In genomic region chr5:96112123-96112670, GRCh38 we compare ENCODE assay signal across 30 cellular contexts.
DNase-seq lines count a peak whose midpoint lies in the region; ATAC-seq and TF ChIP-seq lines count a peak whose summit lies in the region.
"Had no signal": no experiment of that assay in that cellular context is flagged by ENCODE, and none has a peak within 500 bp of the region (broad histone marks: within the 10 kb centered on the region; RNA-seq: fewer than 3 reads in every experiment).

No MANE protein-coding gene starts in this region.

- H3K4me3 Mint-ChIP-seq in stimulated activated memory B cell treated with anti-CD40 and anti-IgM and Interleukin-4, amounts not matched to agents 10 μg/mL and 1 μg/mL and 100 μg/mL, for 72 hours = no peak overlapping the region
- H3K4me3 Mint-ChIP-seq: activated CD8-positive, alpha-beta T cell treated with anti-CD3 and anti-CD28 coated beads for 36 hours; activated T-helper 1 cell treated with anti-CD3 and anti-CD28 coated beads, Interleukin-12 subunit alpha, Interleukin-12 subunit beta, Interleukin-2, Interleukin-4 antibody, amounts not matched to agents 30 ng/mL and 10 ng/mL and 1 ng/mL, durations not matched to agents 14 hours and 24 hours and 36 hours; CD4-positive, alpha-beta T cell; nephron had no signal

- intact Hi-C loops in PC-3 (cut with micrococcal nuclease) = no loop called here
- intact Hi-C loops in esophagus squamous epithelium (cut with DNase I) = no loop called here
- intact Hi-C loops in vagina (cut with DNase I) = no loop called here

- H3K9ac ChIP-seq in SK-N-SH = no peak overlapping the region
- H3K9ac ChIP-seq in PC-3 (ENCODE audit: low read length) = no peak overlapping the region

- no peak for ATAC-seq in SK-N-SH treated with all-trans-retinoic acid at 6 μM for 48 hours
- peak; percentile 20; the same call in 1 of the 2 replicates for ATAC-seq in PC-3
- no peak for ATAC-seq in stimulated activated memory B cell treated with anti-CD40 and anti-IgM and Interleukin-4, amounts not matched to agents 10 μg/mL and 1 μg/mL and 100 μg/mL, for 72 hours
- ATAC-seq: A549; activated CD8-positive, alpha-beta T cell treated with anti-CD3 and anti-CD28 coated beads for 36 hours; left cardiac atrium; Right ventricle myocardium inferior; upper lobe of right lung had no signal

- H3K36me3 ChIP-seq in SK-N-SH (replicated peaks in 1 of 2; ENCODE audit: control insufficient read depth in 1 of 2, insufficient read depth in 2 of 2, low read length in 1 of 2) (no peaks in the 10 kb centered on the region), PC-3 (ENCODE audit: low read depth, low read length) (no peaks in the 10 kb centered on the region), esophagus squamous epithelium (no peaks in the 10 kb centered on the region), vagina (no peaks in the 10 kb centered on the region)
- H3K36me3 ChIP-seq: adrenal gland, brain microvascular endothelial cell, ovary, suprapubic skin, upper lobe of right lung had no signal

- POLR2A ChIA-PET in SK-N-SH (lab: Yijun Ruan, JAX) = no interaction called here
- POLR2A ChIA-PET in PC-3 (lab: Charles Lee; ENCODE audit: unreplicated experiment) = interaction anchor here (0.7 kb wide), 1 partner anchor 161 kb away, joined by 3 read pairs; no protein-coding TSS in a partner anchor

- BruUV-seq in PC-3 (replicated peaks; lab: Mats Ljungman, UMichigan) = no TSS peak

- H3K9me3 Mint-ChIP-seq in stimulated activated memory B cell treated with anti-CD40 and anti-IgM and Interleukin-4, amounts not matched to agents 10 μg/mL and 1 μg/mL and 100 μg/mL, for 72 hours = no peaks in the 10 kb centered on the region
- H3K9me3 Mint-ChIP-seq: activated CD8-positive, alpha-beta T cell treated with anti-CD3 and anti-CD28 coated beads for 36 hours; activated T-helper 1 cell treated with anti-CD3 and anti-CD28 coated beads, Interleukin-12 subunit alpha, Interleukin-12 subunit beta, Interleukin-2, Interleukin-4 antibody, amounts not matched to agents 30 ng/mL and 10 ng/mL and 1 ng/mL, durations not matched to agents 14 hours and 24 hours and 36 hours; CD4-positive, alpha-beta T cell; nephron had no signal

- TF ChIP-seq POLR2A in esophagus squamous epithelium (IDR thresholded peaks at IDR 0.05) (no peak), vagina (IDR thresholded peaks at IDR 0.05) (no peak)

- H3K4me1 ChIP-seq in SK-N-SH (ENCODE audit: control insufficient read depth in 1 of 2, insufficient read depth in 2 of 2, low read depth in 1 of 2, low read length in 1 of 2) (no peaks in the 10 kb centered on the region), PC-3 (ENCODE audit: insufficient read depth, low read length) (peaks cover 7% of the 10 kb centered on the region), esophagus squamous epithelium (peaks cover 0 to 53% (median 13%) of the 10 kb centered on the region in 3 donors), vagina (peaks cover 8% of the 10 kb centered on the region)
- H3K4me1 ChIP-seq: adrenal gland, upper lobe of right lung had no signal

- no peak overlapping the region for H3K27ac Mint-ChIP-seq in stimulated activated memory B cell treated with anti-CD40 and anti-IgM and Interleukin-4, amounts not matched to agents 10 μg/mL and 1 μg/mL and 100 μg/mL, for 72 hours
- H3K27ac Mint-ChIP-seq: activated CD8-positive, alpha-beta T cell treated with anti-CD3 and anti-CD28 coated beads for 36 hours; activated T-helper 1 cell treated with anti-CD3 and anti-CD28 coated beads, Interleukin-12 subunit alpha, Interleukin-12 subunit beta, Interleukin-2, Interleukin-4 antibody, amounts not matched to agents 30 ng/mL and 10 ng/mL and 1 ng/mL, durations not matched to agents 14 hours and 24 hours and 36 hours; CD4-positive, alpha-beta T cell; nephron had no signal

- no peaks in the 10 kb centered on the region for H3K36me3 Mint-ChIP-seq in stimulated activated memory B cell treated with anti-CD40 and anti-IgM and Interleukin-4, amounts not matched to agents 10 μg/mL and 1 μg/mL and 100 μg/mL, for 72 hours

- no peaks in the 10 kb centered on the region for H3K4me1 Mint-ChIP-seq in stimulated activated memory B cell treated with anti-CD40 and anti-IgM and Interleukin-4, amounts not matched to agents 10 μg/mL and 1 μg/mL and 100 μg/mL, for 72 hours
- H3K4me1 Mint-ChIP-seq: nephron had no signal

- TF ChIP-seq CTCF in SK-N-SH (IDR thresholded peaks at IDR 0.05) (peak; percentile 34; the same call in 1 of the 2 replicates), PC-3 (conservative IDR thresholded peaks at IDR 0.05; ENCODE audit: low read depth, low read length) (no peak), esophagus squamous epithelium (IDR thresholded peaks at IDR 0.05) (peak in 1 of 6 experiments; percentile 43), vagina (IDR thresholded peaks at IDR 0.05) (no peak)

- H3K9me3 ChIP-seq in SK-N-SH (no peaks in the 10 kb centered on the region), PC-3 (ENCODE audit: low read length) (no peaks in the 10 kb centered on the region), esophagus squamous epithelium (no peaks in the 10 kb centered on the region), vagina (no peaks in the 10 kb centered on the region)
- H3K9me3 ChIP-seq: A549, adrenal gland, ovary, suprapubic skin, upper lobe of right lung had no signal

- TF ChIP-seq EP300 in SK-N-SH (IDR thresholded peaks at IDR 0.05; ENCODE audit: borderline replicate concordance in 1 of 2, low read depth in 1 of 2, low read length in 1 of 2) = no peak

- peaks cover 13% of the 10 kb centered on the region for H3K27me3 Mint-ChIP-seq in stimulated activated memory B cell treated with anti-CD40 and anti-IgM and Interleukin-4, amounts not matched to agents 10 μg/mL and 1 μg/mL and 100 μg/mL, for 72 hours

- H3K4me2 ChIP-seq in SK-N-SH (no peak overlapping the region), PC-3 (ENCODE audit: low read length) (no peak overlapping the region)
- H3K4me2 ChIP-seq: A549 had no signal

- TF ChIP-seq RAD21 in SK-N-SH (IDR thresholded peaks at IDR 0.05; ENCODE audit: low read length) = no peak

- DNase-seq in SK-N-SH (no peak), PC-3 (peak; percentile 26), esophagus squamous epithelium (lab: John Stamatoyannopoulos, UW) (no peak), T-helper 2 cell (no peak), vagina (ENCODE audit: extremely low spot score in 2 of 2) (no peak), G401 (ENCODE audit: low spot score) (no peak)
- DNase-seq: activated CD8-positive, alpha-beta memory T cell treated with anti-CD3 and anti-CD28 coated beads, Interleukin-2, amount 50 U/mL, for 48 hours; activated CD8-positive, alpha-beta T cell treated with anti-CD3 and anti-CD28 coated beads for 36 hours; activated naive CD4-positive, alpha-beta T cell treated with Interleukin-2 at 50 U/mL for 16 hours; adrenal gland; AML-193; brain microvascular endothelial cell; CD4-positive, alpha-beta T cell; hippocampal formation; KBM-7; left cardiac atrium; NCI-H1436; NCI-H2081 treated with DMSO at 0.1 percent for 48 hours; NCI-H446; NCI-H774; ovary; stimulated activated naive CD4-positive, alpha-beta T cell; upper lobe of right lung had no signal

- H2AFZ ChIP-seq in SK-N-SH (ENCODE audit: low read depth) (no peak overlapping the region), PC-3 (ENCODE audit: low read length) (no peak overlapping the region)

- H3K79me2 ChIP-seq in SK-N-SH (ENCODE audit: insufficient read depth) (no peaks in the 10 kb centered on the region), PC-3 (ENCODE audit: low read length) (no peaks in the 10 kb centered on the region)

- in situ Hi-C loops in G401 (cut with HindIII; ENCODE audit: low sequenced_read_pairs) = no loop called here

- H4K20me1 ChIP-seq in SK-N-SH (ENCODE audit: insufficient read depth) = no peaks in the 10 kb centered on the region
- H4K20me1 ChIP-seq in PC-3 (ENCODE audit: low read length) = no peaks in the 10 kb centered on the region

- WGBS in SK-N-SH (ENCODE audit: low lambda C conversion rate) = 78% methylated on average over 1 of the region's 1 CpG
- 63 to 83% methylated on average over 1 of the region's 1 CpG for WGBS in esophagus squamous epithelium, 2 donors

- CTCF ChIA-PET in SK-N-SH (lab: Yijun Ruan, JAX) (no interaction called here), PC-3 (lab: Charles Lee) (interaction anchor here (0.6 kb wide), 1 partner anchor 34 kb away, joined by 3 read pairs; no protein-coding TSS in a partner anchor)

- H3K27ac ChIP-seq in SK-N-SH (ENCODE audit: low read depth in 2 of 2, low read length in 1 of 2) (no peak overlapping the region), PC-3 (ENCODE audit: low read length) (no peak overlapping the region), esophagus squamous epithelium (peak overlapping the region in 3 of 4 donors; percentile 55 to 82 (median 74)), vagina (no peak overlapping the region)
- H3K27ac ChIP-seq: A549, adrenal gland, brain microvascular endothelial cell, ovary, suprapubic skin, upper lobe of right lung had no signal

- H3K4me3 ChIP-seq in SK-N-SH (ENCODE audit: low read depth in 2 of 2, low read length in 1 of 2) (no peak overlapping the region), PC-3 (ENCODE audit: low read length) (no peak overlapping the region), esophagus squamous epithelium (no peak overlapping the region), vagina (no peak overlapping the region)
- H3K4me3 ChIP-seq: A549, adrenal gland, ovary, suprapubic skin, upper lobe of right lung had no signal

- H3K9me2 ChIP-seq in SK-N-SH (no peaks in the 10 kb centered on the region), PC-3 (replicated peaks; ENCODE audit: low read length) (no peaks in the 10 kb centered on the region)

- H3F3A ChIP-seq in SK-N-SH (replicated peaks; ENCODE audit: insufficient read depth) (no peaks in the 10 kb centered on the region), PC-3 (ENCODE audit: low read length, unreplicated experiment) (no peaks in the 10 kb centered on the region)

- H3K27me3 ChIP-seq in SK-N-SH (ENCODE audit: insufficient read depth) (no peaks in the 10 kb centered on the region), PC-3 (ENCODE audit: low read length) (no peaks in the 10 kb centered on the region), esophagus squamous epithelium (no peaks in the 10 kb centered on the region), vagina (no peaks in the 10 kb centered on the region)
- H3K27me3 ChIP-seq: adrenal gland, brain microvascular endothelial cell, ovary, suprapubic skin, upper lobe of right lung had no signal

TF ChIP-seq in SK-N-SH treated with all-trans-retinoic acid at 6 μM for 48 hours, 23 proteins besides CTCF, POLR2A, EP300 and RAD21 (continues in another document):
- no peak for TF ChIP-seq ZC3H10 (CRISPR knock-in tag; IDR thresholded peaks at IDR 0.05)
- TF ChIP-seq SNAI2 (CRISPR knock-in tag; IDR thresholded peaks at IDR 0.05) = no peak
- no peak for TF ChIP-seq ISL1 (CRISPR knock-in tag; IDR thresholded peaks at IDR 0.05)
- TF ChIP-seq CSDC2 (CRISPR knock-in tag; IDR thresholded peaks at IDR 0.05) = no peak
- TF ChIP-seq ZFP30 (CRISPR knock-in tag; IDR thresholded peaks at IDR 0.05) = no peak

Comparison
In these comparisons a context has a peak if more than half of its experiments do, and no peak if none do; other contexts are left out.
1. H3K27ac ChIP-seq: peak in esophagus squamous epithelium (3 of 4); none in SK-N-SH (0 of 2), PC-3 (single experiment) and vagina (single experiment).